In genomic region chr1:54429838-54430237, GRCh38 we compare ENCODE assay signal across 1 cellular context.
TF ChIP-seq lines count a peak whose summit lies in the region.

No MANE protein-coding gene starts in this region.

TF ChIP-seq in K562, 482 proteins besides CTCF, POLR2A, EP300 and RAD21:
- TF ChIP-seq ELF2 (CRISPR knock-in tag; IDR thresholded peaks at IDR 0.05): no peak
- no peak for TF ChIP-seq FOXK2 (conservative IDR thresholded peaks at IDR 0.05 in 1 of 2, IDR thresholded peaks at IDR 0.05 in 1 of 2; ENCODE audit: low read depth in 2 of 2)
- peak; percentile 87 for TF ChIP-seq HINFP (tag; conservative IDR thresholded peaks at IDR 0.05; ENCODE audit: low read depth)
- no peak for TF ChIP-seq CBFB (CRISPR knock-in tag; IDR thresholded peaks at IDR 0.05)
- TF ChIP-seq ELF1 (tag; IDR thresholded peaks at IDR 0.05): no peak
- no peak for TF ChIP-seq ARID1B (IDR thresholded peaks at IDR 0.05)
- 0 out of 2 replicates have a peak, but pooled peaks have one; percentile 51 for TF ChIP-seq ZBTB5 (IDR thresholded peaks at IDR 0.05)
- TF ChIP-seq CREB5 (CRISPR knock-in tag; IDR thresholded peaks at IDR 0.05): no peak
- peak; percentile 59 to 64 for TF ChIP-seq KDM1A (IDR thresholded peaks at IDR 0.05)
- TF ChIP-seq, protein P1, sequence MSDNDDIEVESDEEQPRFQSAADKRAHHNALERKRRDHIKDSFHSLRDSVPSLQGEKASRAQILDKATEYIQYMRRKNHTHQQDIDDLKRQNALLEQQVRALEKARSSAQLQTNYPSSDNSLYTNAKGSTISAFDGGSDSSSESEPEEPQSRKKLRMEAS (CRISPR knock-in tag; IDR thresholded peaks at IDR 0.05): no peak
- 0 out of 2 replicates have a peak, but pooled peaks have one; percentile 28 for TF ChIP-seq CC2D1A (IDR thresholded peaks at IDR 0.05)
